1 cellular context compared by ENCODE assay signal in genomic region chr15:74826372-74826819, GRCh38.
TF ChIP-seq lines count a peak whose summit lies in the region.

Gene CPLX3, plus strand, starts transcription at chr15:74826627. Its CDS starts 77 bp downstream, at chr15:74826704.

TF ChIP-seq in SK-N-SH, 30 proteins besides CTCF, POLR2A, EP300 and RAD21:
- TF ChIP-seq REST (IDR thresholded peaks at IDR 0.05; ENCODE audit: low read depth, low read length) (peak; percentile 93), TEAD4 (IDR thresholded peaks at IDR 0.05; ENCODE audit: borderline replicate concordance, insufficient read depth) (no peak)
